Comparison of ENCODE assay signal across 23 cellular contexts in the genomic region with DNA sequence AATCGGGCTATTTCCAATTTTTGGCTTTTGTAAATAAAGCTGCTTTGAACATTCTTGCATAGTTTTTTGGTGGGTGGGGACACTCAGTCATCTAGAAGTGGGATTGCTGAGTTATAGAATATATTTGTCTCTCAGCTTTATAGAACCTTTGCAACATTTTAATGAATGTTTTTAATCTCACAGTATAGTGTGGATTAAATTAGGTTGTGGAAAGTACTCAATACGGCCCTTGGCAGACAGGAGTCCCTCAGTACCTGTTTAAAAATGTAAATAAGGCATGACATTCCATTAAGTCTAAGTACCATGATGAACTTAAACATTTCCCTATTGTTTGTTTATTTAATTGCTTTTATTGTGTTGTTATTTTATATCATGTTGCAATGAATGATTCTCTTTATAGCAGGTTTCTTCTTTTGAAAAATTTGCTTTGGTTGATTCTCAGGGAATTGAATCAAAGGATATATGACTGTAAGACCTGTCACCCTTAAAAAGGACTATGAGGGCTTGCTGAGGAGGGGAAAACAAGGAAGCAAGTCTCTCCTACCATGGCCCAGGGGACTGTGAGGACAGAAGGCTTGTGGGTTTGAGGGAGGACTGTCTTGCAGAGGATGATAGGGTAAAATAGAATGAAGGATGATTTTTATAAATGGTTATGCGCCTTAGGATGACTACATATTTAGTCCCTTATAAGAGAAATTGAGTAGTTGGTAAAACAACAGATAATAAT.
DNase-seq lines count a peak whose midpoint lies in the region; ATAC-seq and TF ChIP-seq lines count a peak whose summit lies in the region.
"Had no signal": no experiment of that assay in that cellular context is flagged by ENCODE, and none has a peak within 500 bp of the region (broad histone marks: within the 10 kb centered on the region; RNA-seq: fewer than 3 reads in every experiment).

No MANE protein-coding gene starts in this region.

- H3K27ac Mint-ChIP-seq in memory B cell: peak overlapping the region; percentile 93
- H3K27ac Mint-ChIP-seq: brain; nephron progenitor cell; T-helper 1 cell treated with Interleukin-12 subunit alpha and Interleukin-12 subunit beta and Interleukin-4 antibody, amounts not matched to agents 30 μg/mL and 1 μg/mL, for 36 hours; type B pancreatic cell had no signal

- H3K27me3 Mint-ChIP-seq in memory B cell: no peaks in the 10 kb centered on the region
- H3K27me3 Mint-ChIP-seq: type B pancreatic cell had no signal

- H3K27ac ChIP-seq in caudate nucleus (ENCODE audit: low read depth, low read length): no peak overlapping the region
- H3K27ac ChIP-seq: lower lobe of right lung had no signal

- peak; percentile 9 for ATAC-seq in GM18909 (IDR thresholded peaks at IDR 0.05; ENCODE audit: poor library complexity, unreplicated experiment)
- peak; percentile 2 for ATAC-seq in GM21576 (IDR thresholded peaks at IDR 0.05; ENCODE audit: unreplicated experiment)
- ATAC-seq in HG03139 (IDR thresholded peaks at IDR 0.05; ENCODE audit: unreplicated experiment): peak; percentile 9
- peak; percentile 11 for ATAC-seq in memory B cell (ENCODE audit: low read depth)
- ATAC-seq in HG02973 (IDR thresholded peaks at IDR 0.05; ENCODE audit: unreplicated experiment): no peak

- H3K4me1 Mint-ChIP-seq in memory B cell: peaks cover 41% of the 10 kb centered on the region
- H3K4me1 Mint-ChIP-seq: nephron progenitor cell had no signal

- no peaks in the 10 kb centered on the region for H3K9me3 Mint-ChIP-seq in memory B cell
- H3K9me3 Mint-ChIP-seq: brain; T-helper 1 cell treated with Interleukin-12 subunit alpha and Interleukin-12 subunit beta and Interleukin-4 antibody, amounts not matched to agents 30 μg/mL and 1 μg/mL, for 36 hours; type B pancreatic cell had no signal

- no peak for DNase-seq in memory B cell (ENCODE audit: low spot score in 2 of 2)
- no peak for DNase-seq in foreskin fibroblast
- no peak for DNase-seq in caudate nucleus (lab: John Stamatoyannopoulos, UW)
- no peak for DNase-seq in NCI-H446 (lab: John Stamatoyannopoulos, UW)
- DNase-seq: activated CD4-positive, alpha-beta T cell treated with anti-CD3 and anti-CD28 coated beads for 1 hour; activated CD8-positive, alpha-beta memory T cell treated with anti-CD3 and anti-CD28 coated beads, Interleukin-2, amount 50 U/mL, for 48 hours; activated naive CD4-positive, alpha-beta T cell treated with anti-CD3 and anti-CD28 coated beads, Interleukin-2, amount 50 U/mL, for 16 hours; C1 segment of cervical spinal cord; DMS79; effector CD4-positive, alpha-beta T cell; lower lobe of right lung; NCI-H1694; NCI-H526 treated with DMSO at 0.1 percent for 48 hours; nephron progenitor cell; stimulated activated CD4-positive, alpha-beta T cell treated with anti-CD3 and anti-CD28 coated beads, Interleukin-2, amount 100 ng/mL, for 24 hours; stimulated activated CD8-positive, alpha-beta memory T cell treated with anti-CD3 and anti-CD28 coated beads, Interleukin-4, amount 100 ng/mL, for 48 hours had no signal

- H3K4me3 Mint-ChIP-seq in memory B cell: peak overlapping the region; percentile 83
- H3K4me3 Mint-ChIP-seq: brain; nephron progenitor cell; T-helper 1 cell treated with Interleukin-12 subunit alpha and Interleukin-12 subunit beta and Interleukin-4 antibody, amounts not matched to agents 30 μg/mL and 1 μg/mL, for 36 hours; type B pancreatic cell had no signal

- no peak for TF ChIP-seq CTCF in foreskin fibroblast (IDR thresholded peaks at IDR 0.05; ENCODE audit: low read depth, low read length)

- H3K36me3 Mint-ChIP-seq in memory B cell: peaks cover 33% of the 10 kb centered on the region
- H3K36me3 Mint-ChIP-seq: brain, type B pancreatic cell had no signal

- H3K4me3 ChIP-seq in foreskin fibroblast (ENCODE audit: low read depth in 1 of 2, low read length in 2 of 2): no peak overlapping the region
- H3K4me3 ChIP-seq: lower lobe of right lung had no signal
